Comparison of ENCODE assay signal across 10 cellular contexts in genomic region chr10:7529638-7530037, GRCh38.
DNase-seq lines count a peak whose midpoint lies in the region; ATAC-seq and TF ChIP-seq lines count a peak whose summit lies in the region.
"Had no signal": no experiment of that assay in that cellular context is flagged by ENCODE, and none has a peak within 500 bp of the region (broad histone marks: within the 10 kb centered on the region; RNA-seq: fewer than 3 reads in every experiment).

No MANE protein-coding gene starts in this region.

- peaks cover 6% of the 10 kb centered on the region for H3K4me1 ChIP-seq in DND-41 (ENCODE audit: insufficient read depth, low read length)
- H3K4me1 ChIP-seq: stomach had no signal

- no peak overlapping the region for H3K9ac ChIP-seq in DND-41 (ENCODE audit: low read depth, low read length)

- peak; percentile 62 for TF ChIP-seq CTCF in DND-41 (IDR thresholded peaks at IDR 0.05; ENCODE audit: borderline replicate concordance, extremely low read depth, low read length, poor library complexity, severe bottlenecking)
- TF ChIP-seq CTCF in LNCaP clone FGC (IDR thresholded peaks at IDR 0.05; ENCODE audit: control insufficient read depth, extremely low read depth, insufficient read depth) = peak; percentile 87
- peak; percentile 74 for TF ChIP-seq CTCF in chondrocyte (IDR thresholded peaks at IDR 0.05)

- H3K4me3 ChIP-seq in DND-41 (ENCODE audit: low read depth in 1 of 2, low read length in 2 of 2) (no peak overlapping the region), LNCaP clone FGC (ENCODE audit: low read depth, low read length) (no peak overlapping the region)
- H3K4me3 ChIP-seq: stomach had no signal

- H3K4me1 Mint-ChIP-seq in chondrocyte (ENCODE audit: low read depth) = peaks cover 18% of the 10 kb centered on the region

- peaks cover 44% of the 10 kb centered on the region for H3K27me3 Mint-ChIP-seq in chondrocyte (ENCODE audit: low read depth)

- no peak overlapping the region for H3K27ac Mint-ChIP-seq in chondrocyte (ENCODE audit: unreplicated experiment)

- no peaks in the 10 kb centered on the region for H3K9me3 Mint-ChIP-seq in chondrocyte (ENCODE audit: low read depth)

- ATAC-seq in DND-41 (ENCODE audit: insufficient read depth, low read depth) = peak; percentile 63; the same call in 2 of the 3 replicates
- ATAC-seq in stimulated activated naive CD8-positive, alpha-beta T cell treated with anti-CD3 and anti-CD28 coated beads, Interleukin-15, Interleukin-2, amounts not matched to agents 100 U/mL and 50 U/mL, for 24 hours = no peak
- no peak for ATAC-seq in GM18873 (IDR thresholded peaks at IDR 0.05; ENCODE audit: low FRiP score, unreplicated experiment)

- H3K36me3 ChIP-seq in DND-41 (ENCODE audit: insufficient read depth, low read length) = no peaks in the 10 kb centered on the region
- H3K36me3 ChIP-seq: stomach had no signal

- no peaks in the 10 kb centered on the region for H3K9me3 ChIP-seq in DND-41 (ENCODE audit: insufficient read depth, low read length, severe bottlenecking)
- H3K9me3 ChIP-seq: stomach had no signal

- no peaks in the 10 kb centered on the region for H3K27me3 ChIP-seq in DND-41 (ENCODE audit: insufficient read depth, low read length, poor library complexity)

- no peaks in the 10 kb centered on the region for H3K36me3 Mint-ChIP-seq in chondrocyte (ENCODE audit: low read depth)

- no peak overlapping the region for H3K27ac ChIP-seq in DND-41 (ENCODE audit: low read length)
- H3K27ac ChIP-seq: stomach had no signal

- H2AFZ ChIP-seq in DND-41 (ENCODE audit: low read depth, low read length) = no peak overlapping the region

- no peaks in the 10 kb centered on the region for H4K20me1 ChIP-seq in DND-41 (ENCODE audit: insufficient read depth, low read length)

- no peaks in the 10 kb centered on the region for H3K79me2 ChIP-seq in DND-41 (ENCODE audit: insufficient read depth, low read length)

- DNase-seq in DND-41 (peak; percentile 47), LNCaP clone FGC (ENCODE audit: low read depth) (peak; percentile 33), chondrocyte (ENCODE audit: low spot score) (no peak), midbrain (lab: John Stamatoyannopoulos, UW) (peak; percentile 56), NCI-H1436 (lab: John Stamatoyannopoulos, UW) (no peak)
- DNase-seq in stimulated activated naive CD8-positive, alpha-beta T cell treated with anti-CD3 and anti-CD28 coated beads, Interleukin-15, Interleukin-2, amounts not matched to agents 100 U/mL and 50 U/mL, for 24 hours = no peak
- DNase-seq in activated naive CD4-positive, alpha-beta T cell treated with anti-CD3 and anti-CD28 coated beads, Interleukin-2, amount 50 U/mL, for 16 hours = no peak
- DNase-seq: NCI-H187 treated with DMSO at 0.1 percent for 48 hours, stomach had no signal

- H3K4me2 ChIP-seq in DND-41 (ENCODE audit: insufficient read depth, low read length) = no peak overlapping the region

- H3K4me3 Mint-ChIP-seq in chondrocyte (ENCODE audit: unreplicated experiment) = no peak overlapping the region

Comparison
In these comparisons a context has a peak if more than half of its experiments do, and no peak if none do; other contexts are left out.
1. DNase-seq: peak in DND-41 (single experiment), LNCaP clone FGC (single experiment) and midbrain (single experiment); none in chondrocyte (single experiment), stimulated activated naive CD8-positive, alpha-beta T cell treated with anti-CD3 and anti-CD28 coated beads, Interleukin-15, Interleukin-2, amounts not matched to agents 100 U/mL and 50 U/mL, for 24 hours (single experiment), activated naive CD4-positive, alpha-beta T cell treated with anti-CD3 and anti-CD28 coated beads, Interleukin-2, amount 50 U/mL, for 16 hours (single experiment) and NCI-H1436 (single experiment).
2. Peak in every context shown above with its lines, with median percentiles within 50 percentile points of each other: CTCF ChIP-seq.